In genomic region chr19:46748325-46749109, GRCh38 we compare ENCODE assay signal across 9 cellular contexts. TPM values are rescaled to one million over a fixed set of nuclear protein-coding genes. Genes with fewer than 3 reads are reported as not detected.
DNase-seq lines count a peak whose midpoint lies in the region; ATAC-seq and TF ChIP-seq lines count a peak whose summit lies in the region.
"Had no signal": no experiment of that assay in that cellular context is flagged by ENCODE, and none has a peak within 500 bp of the region (broad histone marks: within the 10 kb centered on the region; RNA-seq: fewer than 3 reads in every experiment).

No MANE protein-coding gene starts in this region.

- POLR2A ChIA-PET in PC-9 (lab: Charles Lee; ENCODE audit: unreplicated experiment): no interaction called here

- no TSS peak for BruUV-seq in PC-9 (replicated peaks; lab: Mats Ljungman, UMichigan)

- peaks cover 32% of the 10 kb centered on the region for H3K79me2 ChIP-seq in PC-9 (ENCODE audit: low read depth)

- peak; percentile 96 for TF ChIP-seq CTCF in PC-9 (conservative IDR thresholded peaks at IDR 0.05)
- TF ChIP-seq CTCF in fibroblast of pulmonary artery (IDR thresholded peaks at IDR 0.05; ENCODE audit: low read length, missing control alignments): peak; percentile 90

- no peak overlapping the region for H3K4me2 ChIP-seq in PC-9

- H3F3A ChIP-seq in PC-9 (ENCODE audit: insufficient read depth, low read depth): peaks cover 21% of the 10 kb centered on the region; the same call in 1 of the 2 replicates

- intact Hi-C loops in PC-9 (cut with micrococcal nuclease; ENCODE audit: unreplicated experiment): no loop called here

- H3K4me3 ChIP-seq in PC-9: no peak overlapping the region
- H3K4me3 ChIP-seq in fibroblast of pulmonary artery (replicated peaks; ENCODE audit: low read depth, low read length): no peak overlapping the region

- no peaks in the 10 kb centered on the region for H3K9me2 ChIP-seq in PC-9 (ENCODE audit: insufficient read depth)

- peaks cover 9% of the 10 kb centered on the region; the same call in 1 of the 2 replicates for H4K20me1 ChIP-seq in PC-9 (ENCODE audit: insufficient read depth)

- no peaks in the 10 kb centered on the region for H3K36me3 ChIP-seq in PC-9 (ENCODE audit: low read depth)

- H3K9me3 ChIP-seq in PC-9 (ENCODE audit: insufficient read depth, low read depth): no peaks in the 10 kb centered on the region

- H3K4me1 ChIP-seq in PC-9 (replicated peaks; ENCODE audit: insufficient read depth): peaks cover 11% of the 10 kb centered on the region

- CTCF ChIA-PET in PC-9 (lab: Charles Lee): interaction anchor here (0.6 to 0.7 kb wide), 5 partner anchors 37 to 342 kb away, joined by 3 to 16 read pairs (median 4); no protein-coding TSS in a partner anchor

- ATAC-seq in GM21423 (IDR thresholded peaks at IDR 0.05; ENCODE audit: unreplicated experiment): no peak
- ATAC-seq: left colon had no signal

- DNase-seq in NOMO-1 (lab: John Stamatoyannopoulos, UW; ENCODE audit: unreplicated experiment in 2 of 2) (peak; percentile 11 to 64), NOMO-1 treated with dmso at 0.1 percent for 144 hours (lab: John Stamatoyannopoulos, UW; ENCODE audit: unreplicated experiment) (no peak), PC-9 (peak; percentile 47 to 64), fibroblast of pulmonary artery (ENCODE audit: low read depth) (peak; percentile 79), retina (peak; percentile 36), NCI-H1048 (lab: John Stamatoyannopoulos, UW) (no peak)
- peak; percentile 83 to 87 for DNase-seq in activated T-cell treated with anti-CD3 and anti-CD28 coated beads, Interleukin-2, amount 50 U/mL, for 48 hours

- no peaks in the 10 kb centered on the region for H3K27me3 ChIP-seq in PC-9 (ENCODE audit: insufficient read depth, low read depth)

- H3K27ac ChIP-seq in PC-9: no peak overlapping the region

- no peak overlapping the region for H2AFZ ChIP-seq in PC-9

RNA-seq across cellular contexts. Expression of gene STRN4, which starts 2.3 kb away (rescaled TPM):
- 93.3 and 131 TPM in 2 replicates for total RNA-seq in PC-9 (2021)

RNA-seq across cellular contexts. Expression of gene FKRP, which starts 2.7 kb away (rescaled TPM):
- total RNA-seq in PC-9 (2021): 7.6 and 10.6 TPM in 2 replicates

RNA-seq across cellular contexts. Expression of gene PRKD2, which starts 31.6 kb away (rescaled TPM):
- total RNA-seq in PC-9 (2021): 88.5 and 97.8 TPM in 2 replicates

RNA-seq across cellular contexts. Expression of gene SLC1A5, which starts 39.9 kb away (rescaled TPM):
- total RNA-seq in PC-9 (2021): 218 and 264 TPM in 2 replicates

Comparison
In these comparisons a context has a peak if more than half of its experiments do, and no peak if none do; other contexts are left out.
1. DNase-seq: peak in NOMO-1 (2 of 2), PC-9 (2 of 2), activated T-cell treated with anti-CD3 and anti-CD28 coated beads, Interleukin-2, amount 50 U/mL, for 48 hours (2 of 2), fibroblast of pulmonary artery (single experiment) and retina (single experiment); none in NOMO-1 treated with dmso at 0.1 percent for 144 hours (single experiment) and NCI-H1048 (single experiment).